ENCODE assay signal across 19 cellular contexts in the genomic region with DNA sequence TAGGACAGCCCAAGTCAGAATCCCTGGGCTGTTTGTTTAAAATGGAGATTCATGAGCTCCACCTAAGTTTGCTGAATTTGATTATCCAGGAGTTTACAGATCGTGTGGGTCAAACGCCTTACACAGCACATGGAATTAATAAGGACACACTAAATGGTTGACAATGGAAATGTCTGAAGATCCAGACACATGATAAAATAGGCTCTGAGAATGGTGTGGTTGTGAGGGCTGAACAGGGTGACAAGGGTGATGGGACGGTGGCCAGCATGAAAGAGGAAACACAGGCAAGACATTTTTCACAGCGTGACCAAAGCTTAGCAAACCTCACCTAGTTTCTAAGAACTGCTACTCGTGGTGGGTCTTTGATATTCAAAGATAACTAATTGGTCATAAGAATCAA. TPM values are rescaled to one million over a fixed set of nuclear protein-coding genes. Genes with fewer than 3 reads are reported as not detected.
DNase-seq lines count a peak whose midpoint lies in the region; ATAC-seq and TF ChIP-seq lines count a peak whose summit lies in the region.
"Had no signal": no experiment of that assay in that cellular context is flagged by ENCODE, and none has a peak within 500 bp of the region (broad histone marks: within the 10 kb centered on the region; RNA-seq: fewer than 3 reads in every experiment).

No MANE protein-coding gene starts in this region.

- H3K36me3 Mint-ChIP-seq in endothelial cell (ENCODE audit: low read depth, unreplicated experiment): peaks cover 14% of the 10 kb centered on the region
- H3K36me3 Mint-ChIP-seq: CD4-positive, alpha-beta memory T cell had no signal

- peaks cover 11% of the 10 kb centered on the region for H3K4me1 Mint-ChIP-seq in endothelial cell (ENCODE audit: unreplicated experiment)
- H3K4me1 Mint-ChIP-seq: B cell; CD4-positive, alpha-beta memory T cell had no signal

- H3K4me3 ChIP-seq in coronary artery: no peak overlapping the region
- no peak overlapping the region for H3K4me3 ChIP-seq in PC-9

- H4K20me1 ChIP-seq in PC-9 (ENCODE audit: insufficient read depth): no peaks in the 10 kb centered on the region

- intact Hi-C loops in sciatic nerve (cut with DNase I): loop anchor here (5.0 kb wide), 1 partner anchor 1095 kb away; no protein-coding TSS in a partner anchor
- intact Hi-C loops in PC-9 (cut with micrococcal nuclease; ENCODE audit: unreplicated experiment): no loop called here

- no peak overlapping the region for H3K4me2 ChIP-seq in PC-9

- H3K27me3 Mint-ChIP-seq in endothelial cell (ENCODE audit: unreplicated experiment): peaks cover 6% of the 10 kb centered on the region

- POLR2A ChIA-PET in PC-9 (lab: Charles Lee; ENCODE audit: unreplicated experiment): no interaction called here

- H3K27ac ChIP-seq in coronary artery (no peak overlapping the region), PC-9 (no peak overlapping the region)
- H3K27ac ChIP-seq: HL-60 had no signal

- peak overlapping the region; percentile 20 for H3K4me3 Mint-ChIP-seq in endothelial cell (ENCODE audit: unreplicated experiment)
- H3K4me3 Mint-ChIP-seq: B cell, IgD-negative memory B cell had no signal

- ATAC-seq in sciatic nerve: no peak
- ATAC-seq in GM18505 (IDR thresholded peaks at IDR 0.05; ENCODE audit: unreplicated experiment): no peak

- BruUV-seq in PC-9 (replicated peaks; lab: Mats Ljungman, UMichigan): no TSS peak

- H3K79me2 ChIP-seq in PC-9 (ENCODE audit: low read depth): no peaks in the 10 kb centered on the region

- H3K4me1 ChIP-seq in PC-9 (replicated peaks; ENCODE audit: insufficient read depth): peaks cover 12% of the 10 kb centered on the region; the same call in 1 of the 2 replicates

- H3F3A ChIP-seq in PC-9 (ENCODE audit: insufficient read depth, low read depth): no peaks in the 10 kb centered on the region

- no peak overlapping the region for H3K27ac Mint-ChIP-seq in endothelial cell (ENCODE audit: unreplicated experiment)
- H3K27ac Mint-ChIP-seq: B cell; CD4-positive, alpha-beta memory T cell; IgD-negative memory B cell had no signal

- CTCF ChIA-PET in PC-9 (lab: Charles Lee): no interaction called here

- no peaks in the 10 kb centered on the region for H3K27me3 ChIP-seq in PC-9 (ENCODE audit: insufficient read depth, low read depth)

- H3K36me3 ChIP-seq in PC-9 (ENCODE audit: low read depth): no peaks in the 10 kb centered on the region

- no peak overlapping the region for H2AFZ ChIP-seq in PC-9

- TF ChIP-seq CTCF in endothelial cell (IDR thresholded peaks at IDR 0.05; ENCODE audit: unreplicated experiment): no peak
- no peak for TF ChIP-seq CTCF in coronary artery (IDR thresholded peaks at IDR 0.05)
- no peak for TF ChIP-seq CTCF in PC-9 (conservative IDR thresholded peaks at IDR 0.05)

- no peak for TF ChIP-seq POLR2A in GM18505 (IDR thresholded peaks at IDR 0.05; ENCODE audit: borderline replicate concordance, extremely low read depth, insufficient read depth, insufficient read length)

- peak; percentile 12 for DNase-seq in KG1 (lab: John Stamatoyannopoulos, UW)
- DNase-seq in OCI-M1 (lab: John Stamatoyannopoulos, UW): peak; percentile 15
- no peak for DNase-seq in endothelial cell (ENCODE audit: low spot score)
- DNase-seq in sciatic nerve (ENCODE audit: low spot score): peak; percentile 37
- DNase-seq in coronary artery (ENCODE audit: low spot score): no peak
- DNase-seq in PC-9: no peak
- DNase-seq: Calu3; CD4-positive, alpha-beta memory T cell; DMS53; HCEC 1CT; NCI-H1436; NCI-H2029; NCI-H2171; NCI-H446; NCI-H69 had no signal

- H3K9me3 Mint-ChIP-seq in endothelial cell (ENCODE audit: unreplicated experiment): no peaks in the 10 kb centered on the region

- H3K9me3 ChIP-seq in PC-9 (ENCODE audit: insufficient read depth, low read depth): no peaks in the 10 kb centered on the region; the same call in 1 of the 2 replicates

- H3K9me2 ChIP-seq in PC-9 (ENCODE audit: insufficient read depth): no peaks in the 10 kb centered on the region

RNA-seq across cellular contexts. Expression of gene VWF, which starts 12.5 kb away (rescaled TPM):
- 56.0 TPM for total RNA-seq in endothelial cell (ENCODE audit: unreplicated experiment)
- total RNA-seq in sciatic nerve: 655 TPM
- total RNA-seq in PC-9 (2021): 0.48 and 0.88 TPM in 2 replicates
- total RNA-seq: B cell, Calu3 had no signal

Comparison
In these comparisons a context has a peak if more than half of its experiments do, and no peak if none do; other contexts are left out.
1. DNase-seq: peak in KG1 (single experiment), OCI-M1 (single experiment) and sciatic nerve (single experiment); none in endothelial cell (single experiment), coronary artery (single experiment) and PC-9 (0 of 2).
2. RNA of gene VWF, which starts 12.5 kb away (total RNA-seq): 655 TPM in sciatic nerve (single experiment) and 56.0 TPM in endothelial cell (single experiment); 0.48 to 0.88 TPM in PC-9; every median in the first group is over 10 times any median in the second.